In genomic region chr2:173532732-173533531, GRCh38 we compare ENCODE assay signal across 8 cellular contexts.
A peak's percentile ranks its signal among the peaks of the same experiment; 100 is the strongest.
DNase-seq lines count a peak whose midpoint lies in the region; ATAC-seq, FAIRE-seq and TF ChIP-seq lines count a peak whose summit lies in the region.
"Not testable (repeated sequence)": the region's sequence is repeated elsewhere in the genome, so short reads cannot be mapped to it uniquely, and the experiment has no call there.

No MANE protein-coding gene starts in this region.

- H3K27me3 ChIP-seq in NT2/D1 (ENCODE audit: insufficient read depth, insufficient read length); HepG2 (ENCODE audit: control insufficient read depth in 1 of 2, insufficient read depth in 2 of 2, low read length in 2 of 2): not testable (repeated sequence)
- H3K27me3 ChIP-seq in foreskin keratinocyte: peaks cover 25% of the 10 kb centered on the region

- not testable (repeated sequence) for H2AFZ ChIP-seq in HepG2 (ENCODE audit: low read length)

- TF ChIP-seq CTCF in VCaP (conservative IDR thresholded peaks at IDR 0.05); foreskin keratinocyte (conservative IDR thresholded peaks at IDR 0.05); HepG2 (CRISPR knock-in tag; IDR thresholded peaks at IDR 0.05): not testable (repeated sequence)

- H3K9me3 ChIP-seq in NT2/D1 (ENCODE audit: insufficient read depth, low read length): peaks cover 23% of the 10 kb centered on the region
- not testable (repeated sequence) for H3K9me3 ChIP-seq in HepG2 (ENCODE audit: low read length)

- intact Hi-C loops in HepG2 (cut with micrococcal nuclease; ENCODE audit: unreplicated experiment): not testable (repeated sequence)

- TF ChIP-seq EP300 in HepG2 (IDR thresholded peaks at IDR 0.05; ENCODE audit: low read depth in 2 of 2, low read length in 2 of 2); HepG2 (CRISPR knock-in tag; IDR thresholded peaks at IDR 0.05; ENCODE audit: borderline replicate concordance): not testable (repeated sequence)

- not testable (repeated sequence) for H3K4me2 ChIP-seq in HepG2 (ENCODE audit: low read depth, low read length)

- H3K79me2 ChIP-seq in HepG2 (ENCODE audit: insufficient read depth, low read length): not testable (repeated sequence)

- in situ Hi-C loops in HepG2 (cut with HindIII; ENCODE audit: extremely low pct_ligation_motif_present, low pct_unique_long_range_greater_than_20kb): not testable (repeated sequence)

- not testable (repeated sequence) for FAIRE-seq in HepG2 (lab: Jason Lieb, UNC)

- not testable (repeated sequence) for TF ChIP-seq POLR2A in HepG2 (IDR thresholded peaks at IDR 0.05; ENCODE audit: insufficient read depth in 1 of 2, low read depth in 2 of 2, low read length in 2 of 2)

- DNase-seq in DMS153 (lab: John Stamatoyannopoulos, UW): peak; percentile 41
- not testable (repeated sequence) for DNase-seq in HEK293T (ENCODE audit: extremely low spot score); NT2/D1 (ENCODE audit: low read depth, low spot score); foreskin keratinocyte; HepG2 (ENCODE audit: low spot score)
- peak; percentile 49 for DNase-seq in NCI-H345 (lab: John Stamatoyannopoulos, UW)

- not testable (repeated sequence) for H4K20me1 ChIP-seq in HepG2 (ENCODE audit: insufficient read depth, low read length)

- POLR2A ChIA-PET in HEK293T (lab: Yijun Ruan, JAX): interaction anchor here (1.1 kb wide), 1 partner anchor 9 kb away, joined by 5 read pairs; no protein-coding TSS in a partner anchor
- POLR2A ChIA-PET in HepG2 (lab: Yijun Ruan, JAX): not testable (repeated sequence)

- not testable (repeated sequence) for BruUV-seq in HepG2 (replicated peaks; lab: Mats Ljungman, UMichigan)

- not testable (repeated sequence) for ATAC-seq in foreskin keratinocyte, HepG2

- CTCF ChIA-PET in HEK293T (lab: Yijun Ruan, JAX); HepG2 (lab: Yijun Ruan, JAX; ENCODE audit: low intra/inter-chr PET ratio, low total read pairs): not testable (repeated sequence)

- not testable (repeated sequence) for H3K36me3 ChIP-seq in NT2/D1 (ENCODE audit: insufficient read depth, insufficient read length, low read length); HepG2 (replicated peaks in 1 of 2; ENCODE audit: control insufficient read depth in 1 of 2, insufficient read depth in 2 of 2, low read length in 2 of 2)

- H3K4me3 ChIP-seq in NT2/D1 (ENCODE audit: insufficient read length, low read depth) (peak overlapping the region; percentile 53), skin epidermis (peak overlapping the region in 4 of 7 experiments; percentile 1 to 22 (median 16))
- H3K4me3 ChIP-seq in HepG2 (replicated peaks in 1 of 3; ENCODE audit: insufficient read depth in 1 of 3, low read depth in 2 of 3, low read length in 3 of 3): not testable (repeated sequence)

- 59% methylated on average over 28 of the region's 32 CpGs for WGBS in HepG2 (ENCODE audit: low lambda C conversion rate)

- not testable (repeated sequence) for H3K4me1 ChIP-seq in NT2/D1 (ENCODE audit: insufficient read depth, insufficient read length); foreskin keratinocyte; HepG2 (ENCODE audit: insufficient read depth, low read length)

- H3K27ac ChIP-seq in VCaP: peak overlapping the region; percentile 48; the same call in 1 of the 2 replicates
- peak overlapping the region; percentile 26 for H3K27ac ChIP-seq in foreskin keratinocyte
- not testable (repeated sequence) for H3K27ac ChIP-seq in HepG2 (ENCODE audit: extremely low read length, insufficient read depth, low read length)
- peak overlapping the region in 2 of 21 experiments; percentile 31 to 51 for H3K27ac ChIP-seq in skin epidermis

- not testable (repeated sequence) for TF ChIP-seq RAD21 in HepG2 (CRISPR knock-in tag; IDR thresholded peaks at IDR 0.05)

- peak overlapping the region; percentile 46 for H3K9ac ChIP-seq in NT2/D1 (ENCODE audit: insufficient read length, low read depth)
- H3K9ac ChIP-seq in HepG2 (ENCODE audit: insufficient read depth, low read depth, low read length): not testable (repeated sequence)

TF ChIP-seq in HEK293T, 16 proteins besides CTCF, POLR2A, EP300 and RAD21:
- TF ChIP-seq PKNOX1 (IDR thresholded peaks at IDR 0.05) (peak; percentile 19; the same call in 1 of the 2 replicates), L3MBTL2 (conservative IDR thresholded peaks at IDR 0.05) (0 out of 2 replicates have a peak, but pooled peaks have one; percentile 16)
TF ChIP-seq in HEK293T: peak in this region for 2; not testable (repeated sequence) for 14.

TF ChIP-seq in HepG2, 621 proteins besides CTCF, POLR2A, EP300 and RAD21:
- TF ChIP-seq FOXA1 (IDR thresholded peaks at IDR 0.05): not testable (repeated sequence)
- 0 out of 2 replicates have a peak, but pooled peaks have one; percentile 15 for TF ChIP-seq FOXA1 (CRISPR knock-in tag; IDR thresholded peaks at IDR 0.05)
- peak; percentile 82 for TF ChIP-seq ZNF281 (CRISPR knock-in tag; IDR thresholded peaks at IDR 0.05; ENCODE audit: borderline replicate concordance)
TF ChIP-seq in HepG2: peak in this region for 2; not testable (repeated sequence) for 619.
